In the genomic region with DNA sequence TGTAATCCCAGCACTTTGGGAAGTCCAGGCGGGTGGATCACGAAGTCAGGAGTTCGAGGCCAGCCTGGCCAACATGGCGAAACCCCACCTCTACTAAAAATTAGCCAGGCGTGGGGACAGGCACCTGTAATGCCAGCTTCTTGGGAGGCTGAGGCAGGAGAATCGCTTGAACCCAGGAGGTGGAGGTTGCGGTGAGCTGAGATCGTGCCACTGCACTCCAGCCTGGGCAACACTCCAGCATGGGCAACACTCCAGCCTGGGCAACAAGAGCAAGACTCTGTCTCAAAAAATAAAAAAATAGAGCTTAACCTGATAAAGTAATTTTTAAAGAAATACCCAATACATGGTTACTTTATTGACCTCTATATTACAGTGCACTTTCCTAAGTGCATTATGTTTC, we compare ENCODE assay signal across 10 cellular contexts. TPM values are rescaled to one million over a fixed set of nuclear protein-coding genes. Genes with fewer than 3 reads are reported as not detected.
"Had no signal": no experiment of that assay in that cellular context is flagged by ENCODE, and none has a peak within 500 bp of the region (broad histone marks: within the 10 kb centered on the region; RNA-seq: fewer than 3 reads in every experiment).

No MANE protein-coding gene starts in this region.

RNA-seq across cellular contexts. Expression of a gene that starts 19.9 kb away (rescaled TPM):
- total RNA-seq: activated B cell treated with CpG ODN at 0.5 μM for 24 hours; activated CD4-positive, alpha-beta memory T cell treated with anti-CD3 and anti-CD28 coated beads for 36 hours; activated CD4-positive, alpha-beta T cell treated with anti-CD3 and anti-CD28 coated beads, Interleukin-2, amount 10 ng/mL, durations not matched to agents 24 days and 14 days; activated CD8-positive, alpha-beta memory T cell treated with anti-CD3 and anti-CD28 coated beads for 36 hours; activated CD8-positive, alpha-beta T cell treated with anti-CD3 and anti-CD28 coated beads for 36 hours; activated naive CD4-positive, alpha-beta T cell treated with anti-CD3 and anti-CD28 coated beads for 36 hours; activated naive CD4-positive, alpha-beta T cell treated with anti-CD3 and anti-CD28 coated beads, Interleukin-2, amount 50 U/mL, for 72 hours; activated naive CD8-positive, alpha-beta T cell treated with anti-CD3 and anti-CD28 coated beads for 36 hours; activated T-helper 1 cell treated with anti-CD3 and anti-CD28 coated beads, Interleukin-12 subunit alpha, Interleukin-12 subunit beta, Interleukin-2, Interleukin-4 antibody, amounts not matched to agents 30 ng/mL and 10 ng/mL and 1 ng/mL, durations not matched to agents 14 hours and 24 hours and 36 hours; activated T-helper 17 cell treated with anti-CD3 and anti-CD28 coated beads, Interleukin-2, amount 50 U/mL, for 72 hours had no signal
